Comparison of ENCODE assay signal across 8 cellular contexts in the genomic region with DNA sequence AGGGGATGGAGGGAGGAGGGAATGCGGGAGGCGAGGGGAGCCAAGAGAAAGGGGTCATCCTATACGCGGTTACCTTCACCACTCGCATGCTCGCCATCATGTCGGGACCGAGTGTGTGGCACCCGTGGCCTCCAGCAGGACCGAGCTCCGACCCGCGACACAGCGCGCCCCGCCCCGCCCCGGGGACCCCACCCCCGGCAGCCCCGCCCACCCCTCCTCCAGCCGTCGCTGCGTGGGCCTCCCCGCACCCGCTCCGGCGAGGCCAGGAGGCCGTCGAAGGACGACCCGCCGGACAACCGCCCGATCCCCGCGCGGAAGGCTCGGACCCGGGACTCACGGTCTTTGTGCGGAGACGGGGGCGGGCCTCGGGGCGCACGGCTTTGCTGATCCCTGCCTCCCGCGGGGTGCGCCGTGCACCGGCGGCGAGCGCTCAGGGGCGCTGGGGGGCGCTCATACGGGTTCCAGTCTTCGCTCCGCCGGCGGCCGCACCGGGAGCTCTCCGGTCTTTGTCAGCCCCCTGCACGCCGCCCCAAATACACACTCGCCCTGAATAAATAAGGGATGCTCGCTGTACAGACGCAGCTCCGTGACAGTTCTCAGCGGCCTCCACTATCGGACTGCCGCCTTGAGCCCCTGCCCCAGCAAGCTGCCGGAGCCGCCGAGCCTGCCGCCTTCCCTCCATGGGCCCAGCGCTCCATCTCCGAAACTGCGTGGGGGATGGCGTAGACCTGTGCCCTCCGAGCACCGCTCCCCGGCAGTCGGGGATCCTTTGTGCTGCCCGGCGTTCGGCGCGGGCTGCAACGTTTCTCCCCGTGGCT. TPM values are rescaled to one million over a fixed set of nuclear protein-coding genes. Genes with fewer than 3 reads are reported as not detected.
A peak's percentile ranks its signal among the peaks of the same experiment; 100 is the strongest.
DNase-seq lines count a peak whose midpoint lies in the region; ATAC-seq and TF ChIP-seq lines count a peak whose summit lies in the region.

Gene UBE2L6 (minus strand): TSS at position 161 of the 818 bp plus-strand sequence. CDS start 61 bp downstream, at position 100.

- no peaks in the 10 kb centered on the region for H3K9me3 ChIP-seq in CD8-positive, alpha-beta memory T cell (ENCODE audit: low read length)
- H3K9me3 ChIP-seq in gastroesophageal sphincter: no peaks in the 10 kb centered on the region
- no peaks in the 10 kb centered on the region for H3K9me3 ChIP-seq in neutrophil
- H3K9me3 ChIP-seq in suprapubic skin: no peaks in the 10 kb centered on the region

- TF ChIP-seq CTCF in RWPE1 (conservative IDR thresholded peaks at IDR 0.05; ENCODE audit: low read depth): no peak
- TF ChIP-seq CTCF in gastroesophageal sphincter (IDR thresholded peaks at IDR 0.05): peak in 1 of 4 experiments; percentile 89
- no peak for TF ChIP-seq CTCF in neutrophil (IDR thresholded peaks at IDR 0.05)
- peak in 1 of 2 donors; percentile 78 for TF ChIP-seq CTCF in suprapubic skin (IDR thresholded peaks at IDR 0.05)

- peak within 1 kb of the TSS; percentile 86 for H3K27ac ChIP-seq in CD8-positive, alpha-beta memory T cell (ENCODE audit: low read depth, low read length)
- peak within 1 kb of the TSS; percentile 85 for H3K27ac ChIP-seq in RWPE1
- peak within 1 kb of the TSS; percentile 1 to 89 (median 78) for H3K27ac ChIP-seq in gastroesophageal sphincter
- H3K27ac ChIP-seq in neutrophil: peak within 1 kb of the TSS; percentile 88
- H3K27ac ChIP-seq in suprapubic skin: peak within 1 kb of the TSS; percentile 73

- H3K27ac Mint-ChIP-seq in CD8-positive, alpha-beta memory T cell: peak within 1 kb of the TSS; percentile 88 to 100 (median 98)

- H3K36me3 ChIP-seq in CD8-positive, alpha-beta memory T cell (ENCODE audit: insufficient read depth, low read length): no peaks in the 10 kb centered on the region
- no peaks in the 10 kb centered on the region for H3K36me3 ChIP-seq in gastroesophageal sphincter
- no peaks in the 10 kb centered on the region for H3K36me3 ChIP-seq in neutrophil
- no peaks in the 10 kb centered on the region for H3K36me3 ChIP-seq in suprapubic skin

- H3K27me3 Mint-ChIP-seq in CD8-positive, alpha-beta memory T cell: no peaks in the 10 kb centered on the region

- no peaks in the 10 kb centered on the region for H3K9me3 Mint-ChIP-seq in CD8-positive, alpha-beta memory T cell

- peaks cover 0 to 29% (median 0%) of the 10 kb centered on the region in 3 donors for H3K36me3 Mint-ChIP-seq in CD8-positive, alpha-beta memory T cell

- peaks cover 25% of the 10 kb centered on the region for H3K4me1 ChIP-seq in CD8-positive, alpha-beta memory T cell (ENCODE audit: insufficient read depth, low read length)
- peaks cover 3 to 37% (median 19%) of the 10 kb centered on the region in 3 donors for H3K4me1 ChIP-seq in gastroesophageal sphincter
- peaks cover 32% of the 10 kb centered on the region in 2 experiments for H3K4me1 ChIP-seq in neutrophil (ENCODE audit: control insufficient read depth in 1 of 2, insufficient read depth in 1 of 2, low read depth in 1 of 2, low read length in 1 of 2)
- peaks cover 35% of the 10 kb centered on the region for H3K4me1 ChIP-seq in suprapubic skin

- peak; percentile 45 for ATAC-seq in GM19372 (IDR thresholded peaks at IDR 0.05; ENCODE audit: low read depth, unreplicated experiment)
- peak; percentile 60 for ATAC-seq in HG03520 (IDR thresholded peaks at IDR 0.05; ENCODE audit: unreplicated experiment)
- ATAC-seq in gastroesophageal sphincter: peak; percentile 74

- WGBS in gastroesophageal sphincter (ENCODE audit: low coverage in 1 of 2), 2 donors: 0% methylated on average over 10 of the region's 92 CpGs; no CpG with 5 or more reads in 1 of the 2 donors
- WGBS in suprapubic skin: under 1% methylated on average over 73 of the region's 92 CpGs

- POLR2A ChIA-PET in CD8-positive, alpha-beta memory T cell (lab: Charles Lee): interaction anchor here (0.6 to 1.6 kb wide), 3 partner anchors 37 to 151 kb away, joined by 4 to 6 read pairs (median 4); partner anchors contain the start of gene TIMM10
- POLR2A ChIA-PET in RWPE1 (lab: Yijun Ruan, JAX; ENCODE audit: low non-redundant PET): no interaction called here

- DNase-seq in CD8-positive, alpha-beta memory T cell: peak; percentile 56 to 90 (median 79)
- DNase-seq in RWPE1 (ENCODE audit: low spot score) (peak; percentile 82), suprapubic skin (ENCODE audit: low spot score in 2 of 2) (peak; percentile 74 to 88)
- peak; percentile 31 for DNase-seq in activated gamma-delta T cell treated with anti-CD3 and anti-CD28 coated beads, Interleukin-2, amount 50 U/mL, for 16 hours (ENCODE audit: low read depth)

- peak within 1 kb of the TSS; percentile 92 for H3K4me3 ChIP-seq in CD8-positive, alpha-beta memory T cell (ENCODE audit: low read length)
- H3K4me3 ChIP-seq in gastroesophageal sphincter: peak within 1 kb of the TSS; percentile 43 to 78
- H3K4me3 ChIP-seq in neutrophil (ENCODE audit: low read depth in 1 of 2, low read length in 1 of 2): peak within 1 kb of the TSS; percentile 86 to 96
- H3K4me3 ChIP-seq in suprapubic skin: peak within 1 kb of the TSS; percentile 96

- TF ChIP-seq EP300 in gastroesophageal sphincter (IDR thresholded peaks at IDR 0.05) (no peak), suprapubic skin (IDR thresholded peaks at IDR 0.05) (no peak)

- CTCF ChIA-PET in CD8-positive, alpha-beta memory T cell (lab: Charles Lee): interaction anchor here (0.6 to 6.4 kb wide), 36 partner anchors 10 to 1086 kb away, joined by 3 to 144 read pairs (median 6); partner anchors contain the start of genes CLP1, SELENOH, SLC43A1 and TIMM10
- CTCF ChIA-PET in RWPE1 (lab: Yijun Ruan, JAX): interaction anchor here (0.6 to 3.8 kb wide), 16 partner anchors 12 to 936 kb away, joined by 3 to 72 read pairs (median 3); no protein-coding TSS in a partner anchor

- peak within 1 kb of the TSS; percentile 95 to 100 (median 100) for H3K4me3 Mint-ChIP-seq in CD8-positive, alpha-beta memory T cell

- no peaks in the 10 kb centered on the region for H3K27me3 ChIP-seq in CD8-positive, alpha-beta memory T cell (ENCODE audit: insufficient read depth, low read length, poor library complexity, severe bottlenecking)
- H3K27me3 ChIP-seq in gastroesophageal sphincter (no peaks in the 10 kb centered on the region), neutrophil (no peaks in the 10 kb centered on the region), suprapubic skin (no peaks in the 10 kb centered on the region)

- peaks cover 41 to 51% (median 46%) of the 10 kb centered on the region in 3 donors for H3K4me1 Mint-ChIP-seq in CD8-positive, alpha-beta memory T cell

- TF ChIP-seq POLR2A in gastroesophageal sphincter (IDR thresholded peaks at IDR 0.05) (no peak), suprapubic skin (IDR thresholded peaks at IDR 0.05) (no peak)

RNA-seq across cellular contexts. Expression of gene UBE2L6, which starts in this region (rescaled TPM):
- 10 to 100 TPM; 74.9 to 79.2 TPM for total RNA-seq in CD8-positive, alpha-beta memory T cell
- polyA plus RNA-seq in CD8-positive, alpha-beta memory T cell: 286 TPM
- total RNA-seq in gastroesophageal sphincter (10 to 100 TPM; 15.3 to 34.6 (median 28.3) TPM), suprapubic skin (10 to 100 TPM; 14.2 to 32.4 (median 25.5) TPM)

Comparison
In these comparisons a context has a peak if more than half of its experiments do, and no peak if none do; other contexts are left out.
1. Peak in every context shown above with its lines: DNase-seq, ATAC-seq, H3K4me3 ChIP-seq and H3K27ac ChIP-seq.
2. DNase-seq: peak in every context shown above with its lines; median percentile 82 in RWPE1; 81 in suprapubic skin; 79 in CD8-positive, alpha-beta memory T cell; 31 in activated gamma-delta T cell treated with anti-CD3 and anti-CD28 coated beads, Interleukin-2, amount 50 U/mL, for 16 hours.